Comparison of ENCODE assay signal across 14 cellular contexts in the genomic region with DNA sequence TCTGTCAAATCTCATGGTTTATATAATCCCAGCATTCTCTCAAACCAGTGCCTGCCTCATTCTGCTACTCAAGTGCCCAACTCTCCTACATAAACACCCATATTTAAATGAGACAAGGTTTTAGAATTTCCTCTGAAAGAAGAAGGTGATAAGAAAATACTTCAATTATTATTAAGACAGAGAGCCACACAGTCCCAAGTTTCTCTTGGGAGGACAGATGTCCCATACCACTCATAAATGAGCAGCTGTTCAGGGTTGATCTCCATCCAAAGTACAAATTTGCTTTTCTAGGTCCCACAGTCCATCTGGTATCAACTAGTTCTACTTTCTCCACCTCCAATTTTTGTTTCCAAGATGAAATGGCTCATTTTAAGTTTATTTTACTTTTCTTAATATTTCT. TPM values are rescaled to one million over a fixed set of nuclear protein-coding genes. Genes with fewer than 3 reads are reported as not detected.
DNase-seq lines count a peak whose midpoint lies in the region; ATAC-seq and TF ChIP-seq lines count a peak whose summit lies in the region.
"Had no signal": no experiment of that assay in that cellular context is flagged by ENCODE, and none has a peak within 500 bp of the region (broad histone marks: within the 10 kb centered on the region; RNA-seq: fewer than 3 reads in every experiment).

No MANE protein-coding gene starts in this region.

- intact Hi-C loops in CD8-positive, alpha-beta T cell (cut with DNase I, micrococcal nuclease): loop anchor here in 1 of 2 experiments (5.0 kb wide), 2 partner anchors 41 to 314 kb away; no protein-coding TSS in a partner anchor
- intact Hi-C loops in psoas muscle (cut with DNase I): loop anchor here in 1 of 2 donors (2.0 kb wide), 1 partner anchor 38 kb away; no protein-coding TSS in a partner anchor

- no peak for DNase-seq in CD8-positive, alpha-beta T cell
- no peak for DNase-seq in T-helper 17 cell
- DNase-seq in immature natural killer cell: no peak
- DNase-seq in psoas muscle: no peak
- no peak for DNase-seq in HPDE6-E6E7 (ENCODE audit: extremely low spot score)
- DNase-seq in cerebellar nuclear complex (lab: John Stamatoyannopoulos, UW): no peak
- no peak for DNase-seq in central memory CD4-positive, alpha-beta T cell
- DNase-seq: activated CD4-positive, alpha-beta T cell treated with anti-CD3 and anti-CD28 coated beads, Interleukin-2, amount 10 ng/mL, durations not matched to agents 7 days and 5 days; NCI-H1048; SIG-M5; stimulated activated CD4-positive, alpha-beta T cell treated with anti-CD3 and anti-CD28 coated beads, Interleukin-4, amount 100 ng/mL, for 24 hours; stimulated activated naive B cell treated with anti-CD40 and anti-IgM and Interleukin-4, amounts not matched to agents 10 μg/mL and 1 μg/mL and 100 μg/mL, for 72 hours; T-helper 9 cell had no signal

- H3K27ac Mint-ChIP-seq in CD8-positive, alpha-beta T cell: peak overlapping the region; percentile 80
- H3K27ac Mint-ChIP-seq in T-helper 17 cell: peak overlapping the region; percentile 89
- peak overlapping the region in 4 of 6 donors; percentile 1 to 46 (median 14) for H3K27ac Mint-ChIP-seq in immature natural killer cell
- H3K27ac Mint-ChIP-seq: activated CD4-positive, alpha-beta T cell treated with anti-CD3 and anti-CD28 coated beads, Interleukin-2, amount 10 ng/mL, durations not matched to agents 7 days and 5 days; stimulated activated naive B cell treated with anti-CD40 and anti-IgM and Interleukin-4, amounts not matched to agents 10 μg/mL and 1 μg/mL and 100 μg/mL, for 72 hours had no signal

- H3K9me3 ChIP-seq in CD8-positive, alpha-beta T cell (ENCODE audit: low read length): no peaks in the 10 kb centered on the region
- no peaks in the 10 kb centered on the region for H3K9me3 ChIP-seq in T-helper 17 cell (ENCODE audit: control insufficient read depth, low read length, poor library complexity, severe bottlenecking)
- H3K9me3 ChIP-seq in psoas muscle: no peaks in the 10 kb centered on the region

- TF ChIP-seq CTCF in CD8-positive, alpha-beta T cell (IDR thresholded peaks at IDR 0.05): no peak
- TF ChIP-seq CTCF in psoas muscle (IDR thresholded peaks at IDR 0.05): no peak

- no peak overlapping the region for H3K4me3 ChIP-seq in CD8-positive, alpha-beta T cell (ENCODE audit: low read depth, low read length)
- H3K4me3 ChIP-seq in psoas muscle: no peak overlapping the region

- H3K27me3 ChIP-seq in CD8-positive, alpha-beta T cell (ENCODE audit: insufficient read depth, low read length): no peaks in the 10 kb centered on the region
- H3K27me3 ChIP-seq in psoas muscle (ENCODE audit: insufficient read depth in 3 of 3, low read length in 2 of 3): no peaks in the 10 kb centered on the region

- ATAC-seq in CD8-positive, alpha-beta T cell: no peak
- ATAC-seq in T-helper 17 cell (no peak), psoas muscle (peak; percentile 41 to 62 (median 51)), HG02642 (IDR thresholded peaks at IDR 0.05; ENCODE audit: poor library complexity, unreplicated experiment) (no peak)

- H3K36me3 ChIP-seq in CD8-positive, alpha-beta T cell (ENCODE audit: insufficient read depth, low read length): no peaks in the 10 kb centered on the region
- H3K36me3 ChIP-seq in psoas muscle (ENCODE audit: insufficient read depth in 1 of 2, low read depth in 1 of 2): peaks cover 0 to 36% of the 10 kb centered on the region in 2 donors

- peaks cover 37% of the 10 kb centered on the region for H3K36me3 Mint-ChIP-seq in CD8-positive, alpha-beta T cell
- H3K36me3 Mint-ChIP-seq in T-helper 17 cell (ENCODE audit: low read depth) (peaks cover 4% of the 10 kb centered on the region), immature natural killer cell (peaks cover 0 to 11% (median 9%) of the 10 kb centered on the region in 3 donors)

- H3K9me3 Mint-ChIP-seq in CD8-positive, alpha-beta T cell: no peaks in the 10 kb centered on the region
- H3K9me3 Mint-ChIP-seq in immature natural killer cell: no peaks in the 10 kb centered on the region
- H3K9me3 Mint-ChIP-seq: activated CD4-positive, alpha-beta T cell treated with anti-CD3 and anti-CD28 coated beads, Interleukin-2, amount 10 ng/mL, durations not matched to agents 7 days and 5 days; stimulated activated naive B cell treated with anti-CD40 and anti-IgM and Interleukin-4, amounts not matched to agents 10 μg/mL and 1 μg/mL and 100 μg/mL, for 72 hours had no signal

- no peaks in the 10 kb centered on the region for H3K27me3 Mint-ChIP-seq in CD8-positive, alpha-beta T cell (ENCODE audit: low read depth)
- H3K27me3 Mint-ChIP-seq in T-helper 17 cell (no peaks in the 10 kb centered on the region), immature natural killer cell (ENCODE audit: low read depth in 3 of 3) (no peaks in the 10 kb centered on the region)
- H3K27me3 Mint-ChIP-seq: activated CD4-positive, alpha-beta T cell treated with anti-CD3 and anti-CD28 coated beads, Interleukin-2, amount 10 ng/mL, durations not matched to agents 7 days and 5 days; stimulated activated naive B cell treated with anti-CD40 and anti-IgM and Interleukin-4, amounts not matched to agents 10 μg/mL and 1 μg/mL and 100 μg/mL, for 72 hours had no signal

- no peak overlapping the region for H3K27ac ChIP-seq in CD8-positive, alpha-beta T cell (ENCODE audit: low read depth, low read length)
- peak overlapping the region; percentile 58 for H3K27ac ChIP-seq in psoas muscle

- peaks cover 20% of the 10 kb centered on the region for H3K4me1 Mint-ChIP-seq in CD8-positive, alpha-beta T cell (ENCODE audit: low read depth)
- H3K4me1 Mint-ChIP-seq in T-helper 17 cell (peaks cover 15% of the 10 kb centered on the region), immature natural killer cell (peaks cover 6 to 19% of the 10 kb centered on the region in 2 donors)

- no peak overlapping the region for H3K4me3 Mint-ChIP-seq in CD8-positive, alpha-beta T cell
- H3K4me3 Mint-ChIP-seq in T-helper 17 cell (no peak overlapping the region), immature natural killer cell (no peak overlapping the region)
- H3K4me3 Mint-ChIP-seq: activated CD4-positive, alpha-beta T cell treated with anti-CD3 and anti-CD28 coated beads, Interleukin-2, amount 10 ng/mL, durations not matched to agents 7 days and 5 days; stimulated activated naive B cell treated with anti-CD40 and anti-IgM and Interleukin-4, amounts not matched to agents 10 μg/mL and 1 μg/mL and 100 μg/mL, for 72 hours had no signal

- CTCF ChIA-PET in CD8-positive, alpha-beta T cell (lab: Charles Lee): interaction anchor here (1.0 to 4.6 kb wide), 10 partner anchors 8 to 205 kb away, joined by 3 to 44 read pairs (median 19); a partner anchor contains a TSS

- no peaks in the 10 kb centered on the region for H3K4me1 ChIP-seq in CD8-positive, alpha-beta T cell (ENCODE audit: insufficient read depth, low read length)
- H3K4me1 ChIP-seq in psoas muscle: peaks cover 45% of the 10 kb centered on the region

- POLR2A ChIA-PET in CD8-positive, alpha-beta T cell (lab: Charles Lee): interaction anchor here (1.2 to 2.3 kb wide), 3 partner anchors 11 to 149 kb away, joined by 3 to 17 read pairs (median 4); a partner anchor contains a TSS

RNA-seq across cellular contexts. Expression of a gene that starts 11.3 kb away (rescaled TPM):
- total RNA-seq in CD8-positive, alpha-beta T cell: 100 to 1,000 TPM; 152 to 162 TPM
- 100 to 1,000 TPM; 167 to 178 TPM for total RNA-seq in T-helper 17 cell
- 10 to 100 TPM; 42.3 to 62.1 (median 58.1) TPM for polyA plus RNA-seq in immature natural killer cell
- total RNA-seq in psoas muscle: 100 to 1,000 TPM; 135 to 204 (median 188) TPM
- 100 to 1,000 TPM in 2 of 3 donors, 10 to 100 TPM in 1; 45.4 to 187 (median 106) TPM for polyA plus RNA-seq in psoas muscle

RNA-seq across cellular contexts. Expression of a gene that starts 33.9 kb away (rescaled TPM):
- total RNA-seq in CD8-positive, alpha-beta T cell: 10 to 100 TPM; 36.0 to 37.4 TPM
- total RNA-seq in T-helper 17 cell (10 to 100 TPM; 28.9 to 34.7 TPM), psoas muscle (10 to 100 TPM; 75.3 to 85.4 (median 78.2) TPM)
- polyA plus RNA-seq in immature natural killer cell (10 to 100 TPM; 62.5 to 71.9 (median 62.6) TPM), psoas muscle (100 to 1,000 TPM in 1 of 3 donors, 10 to 100 TPM in 2; 30.2 to 117 (median 52.7) TPM)

RNA-seq across cellular contexts. Expression of a gene that starts 45.8 kb away (rescaled TPM):
- total RNA-seq in CD8-positive, alpha-beta T cell: 10 to 100 TPM in 1 of 2 experiments, 1 to 10 TPM in 1; 9.1 to 10.9 TPM
- total RNA-seq in T-helper 17 cell: 10 to 100 TPM; 19.6 to 21.6 TPM
- polyA plus RNA-seq in immature natural killer cell: 10 to 100 TPM; 12.8 to 14.2 (median 13.2) TPM
- total RNA-seq in psoas muscle: 100 to 1,000 TPM in 2 of 4 donors, 10 to 100 TPM in 2; 51.2 to 232 (median 95.8) TPM
- polyA plus RNA-seq in psoas muscle: 100 to 1,000 TPM in 1 of 3 donors, 10 to 100 TPM in 2; 83.4 to 111 (median 95.9) TPM

Comparison
In these comparisons a context has a peak if more than half of its experiments do, and no peak if none do; other contexts are left out.
1. ATAC-seq: peak in psoas muscle (4 of 4); none in CD8-positive, alpha-beta T cell (single experiment), T-helper 17 cell (single experiment) and HG02642 (single experiment).
2. H3K27ac Mint-ChIP-seq: peak in every context shown above with its lines; median percentile 89 in T-helper 17 cell; 80 in CD8-positive, alpha-beta T cell; 14 in immature natural killer cell.